14 cellular contexts compared by ENCODE assay signal in the genomic region with DNA sequence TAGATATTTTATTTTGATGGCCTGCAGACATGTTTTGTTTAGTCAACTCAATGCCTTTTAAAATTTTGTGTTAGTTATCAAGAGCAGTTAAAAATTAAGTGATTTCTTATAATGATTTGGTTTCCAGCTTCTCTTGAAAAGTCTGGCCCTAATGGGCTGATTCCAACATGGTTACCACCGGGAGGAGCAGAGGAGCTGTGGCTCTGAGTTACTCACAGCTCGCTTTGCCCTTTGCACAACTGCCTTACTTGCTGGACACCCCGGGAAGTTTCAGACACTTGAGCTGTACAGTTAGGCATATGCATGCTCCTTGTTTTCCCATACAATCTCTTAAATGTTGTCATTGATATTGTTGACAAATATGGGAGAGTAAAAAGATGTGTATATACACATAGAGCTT.
"Had no signal": no experiment of that assay in that cellular context is flagged by ENCODE, and none has a peak within 500 bp of the region (broad histone marks: within the 10 kb centered on the region; RNA-seq: fewer than 3 reads in every experiment).

No MANE protein-coding gene starts in this region.

- H3K36me3 Mint-ChIP-seq: memory B cell, natural killer cell had no signal

- H3K9me3 ChIP-seq: right atrium auricular region, transverse colon had no signal

- H3K4me1 Mint-ChIP-seq: activated T-helper 17 cell treated with anti-CD3 and anti-CD28 coated beads, Interleukin-2, amount 50 U/mL, for 72 hours; memory B cell; natural killer cell had no signal

- H3K27me3 ChIP-seq: right atrium auricular region, transverse colon had no signal

- H3K9me3 Mint-ChIP-seq: activated T-helper 17 cell treated with anti-CD3 and anti-CD28 coated beads, Interleukin-2, amount 50 U/mL, for 72 hours; memory B cell had no signal

- H3K4me1 ChIP-seq: right atrium auricular region, transverse colon had no signal

- H3K36me3 ChIP-seq: right atrium auricular region, transverse colon had no signal

- H3K27ac ChIP-seq: right atrium auricular region, transverse colon had no signal

- ATAC-seq: activated T-helper 17 cell treated with anti-CD3 and anti-CD28 coated beads, Interleukin-2, amount 50 U/mL, for 72 hours; left ventricle myocardium superior; natural killer cell had no signal

- H3K4me3 Mint-ChIP-seq: activated T-helper 17 cell treated with anti-CD3 and anti-CD28 coated beads, Interleukin-2, amount 50 U/mL, for 72 hours; memory B cell; natural killer cell had no signal

- DNase-seq: activated CD4-positive, alpha-beta T cell treated with anti-CD3 and anti-CD28 coated beads, Interleukin-2, amount 50 U/mL, for 48 hours; activated naive CD4-positive, alpha-beta T cell treated with Interleukin-2 at 50 U/mL for 16 hours; anterior cingulate cortex; effector memory CD4-positive, alpha-beta T cell; erythroblast; left ventricle myocardium superior; natural killer cell; stimulated activated CD4-positive, alpha-beta T cell treated with anti-CD3 and anti-CD28 coated beads, Interleukin-4, amount 100 ng/mL, for 1 hour; stimulated activated naive CD4-positive, alpha-beta T cell; substantia nigra; transverse colon had no signal

- H3K27ac Mint-ChIP-seq: activated T-helper 17 cell treated with anti-CD3 and anti-CD28 coated beads, Interleukin-2, amount 50 U/mL, for 72 hours; memory B cell; natural killer cell had no signal

- H3K4me3 ChIP-seq: right atrium auricular region, transverse colon had no signal
